1 cellular context compared by ENCODE assay signal in the genomic region with DNA sequence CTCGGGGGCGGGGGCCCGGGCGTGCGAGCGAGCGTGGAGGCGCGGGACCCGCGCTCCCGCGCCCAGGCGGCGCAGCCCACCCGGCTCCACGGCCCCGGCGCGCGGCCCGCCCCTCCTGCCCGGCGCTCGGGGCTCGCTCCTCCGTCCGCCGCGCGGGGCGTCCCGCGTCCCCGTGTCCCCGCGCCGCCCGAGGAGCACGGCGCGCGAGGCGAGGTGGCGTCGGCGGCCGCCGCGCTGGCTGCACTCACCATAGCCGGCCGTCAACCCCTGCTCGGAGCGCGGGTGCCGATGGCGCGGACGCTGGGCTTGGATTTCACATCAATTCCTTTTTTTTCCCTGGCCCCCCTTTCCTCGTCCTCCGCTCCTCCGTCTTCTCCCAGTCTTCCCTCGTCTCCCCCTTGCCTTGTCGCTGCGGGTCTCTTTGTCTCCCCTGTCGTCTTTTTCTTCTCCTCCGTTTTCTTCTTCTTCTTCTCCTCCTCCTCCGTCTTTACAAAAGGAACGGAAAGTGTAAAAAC.
TF ChIP-seq lines count a peak whose summit lies in the region.

No MANE protein-coding gene starts in this region.

TF ChIP-seq in A549, 52 proteins besides CTCF, POLR2A, EP300 and RAD21:
- TF ChIP-seq HOXB5 (CRISPR knock-in tag; IDR thresholded peaks at IDR 0.05) = no peak
